1 cellular context compared by ENCODE assay signal in genomic region chr15:63473999-63474809, GRCh38.
A peak's percentile ranks its signal among the peaks of the same experiment; 100 is the strongest.
TF ChIP-seq lines count a peak whose summit lies in the region.

No MANE protein-coding gene starts in this region.

TF ChIP-seq in HepG2, 621 proteins besides CTCF, POLR2A, EP300 and RAD21 (continued from another document and continues in another):
- TF ChIP-seq, protein P1, sequence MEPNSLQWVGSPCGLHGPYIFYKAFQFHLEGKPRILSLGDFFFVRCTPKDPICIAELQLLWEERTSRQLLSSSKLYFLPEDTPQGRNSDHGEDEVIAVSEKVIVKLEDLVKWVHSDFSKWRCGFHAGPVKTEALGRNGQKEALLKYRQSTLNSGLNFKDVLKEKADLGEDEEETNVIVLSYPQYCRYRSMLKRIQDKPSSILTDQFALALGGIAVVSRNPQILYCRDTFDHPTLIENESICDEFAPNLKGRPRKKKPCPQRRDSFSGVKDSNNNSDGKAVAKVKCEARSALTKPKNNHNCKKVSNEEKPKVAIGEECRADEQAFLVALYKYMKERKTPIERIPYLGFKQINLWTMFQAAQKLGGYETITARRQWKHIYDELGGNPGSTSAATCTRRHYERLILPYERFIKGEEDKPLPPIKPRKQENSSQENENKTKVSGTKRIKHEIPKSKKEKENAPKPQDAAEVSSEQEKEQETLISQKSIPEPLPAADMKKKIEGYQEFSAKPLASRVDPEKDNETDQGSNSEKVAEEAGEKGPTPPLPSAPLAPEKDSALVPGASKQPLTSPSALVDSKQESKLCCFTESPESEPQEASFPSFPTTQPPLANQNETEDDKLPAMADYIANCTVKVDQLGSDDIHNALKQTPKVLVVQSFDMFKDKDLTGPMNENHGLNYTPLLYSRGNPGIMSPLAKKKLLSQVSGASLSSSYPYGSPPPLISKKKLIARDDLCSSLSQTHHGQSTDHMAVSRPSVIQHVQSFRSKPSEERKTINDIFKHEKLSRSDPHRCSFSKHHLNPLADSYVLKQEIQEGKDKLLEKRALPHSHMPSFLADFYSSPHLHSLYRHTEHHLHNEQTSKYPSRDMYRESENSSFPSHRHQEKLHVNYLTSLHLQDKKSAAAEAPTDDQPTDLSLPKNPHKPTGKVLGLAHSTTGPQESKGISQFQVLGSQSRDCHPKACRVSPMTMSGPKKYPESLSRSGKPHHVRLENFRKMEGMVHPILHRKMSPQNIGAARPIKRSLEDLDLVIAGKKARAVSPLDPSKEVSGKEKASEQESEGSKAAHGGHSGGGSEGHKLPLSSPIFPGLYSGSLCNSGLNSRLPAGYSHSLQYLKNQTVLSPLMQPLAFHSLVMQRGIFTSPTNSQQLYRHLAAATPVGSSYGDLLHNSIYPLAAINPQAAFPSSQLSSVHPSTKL (CRISPR knock-in tag; IDR thresholded peaks at IDR 0.05) = peak; percentile 94
- TF ChIP-seq MIXL1 (CRISPR knock-in tag; IDR thresholded peaks at IDR 0.05) (peak; percentile 94), TCF7L2 (IDR thresholded peaks at IDR 0.05; ENCODE audit: low read depth, low read length) (peak; percentile 64), KMT2A (CRISPR knock-in tag; IDR thresholded peaks at IDR 0.05) (peak; percentile 55; the same call in 1 of the 2 replicates), KDM1A (CRISPR knock-in tag; IDR thresholded peaks at IDR 0.05) (0 out of 2 replicates have a peak, but pooled peaks have one; percentile 7), NR2F2 (IDR thresholded peaks at IDR 0.05; ENCODE audit: borderline replicate concordance, low read depth) (peak; percentile 81), NCOA1 (CRISPR knock-in tag; IDR thresholded peaks at IDR 0.05) (peak; percentile 52; the same call in 1 of the 2 replicates), KLF9 (CRISPR knock-in tag; IDR thresholded peaks at IDR 0.05; ENCODE audit: low read depth) (0 out of 2 replicates have a peak, but pooled peaks have one; percentile 42), MLLT10 (CRISPR knock-in tag; IDR thresholded peaks at IDR 0.05) (no peak), ZNF431 (CRISPR knock-in tag; IDR thresholded peaks at IDR 0.05; ENCODE audit: borderline replicate concordance, low read depth) (peak; percentile 57; the same call in 1 of the 2 replicates), HMG20A (CRISPR knock-in tag; IDR thresholded peaks at IDR 0.05; ENCODE audit: borderline replicate concordance) (peak; percentile 87), YEATS2 (CRISPR knock-in tag; IDR thresholded peaks at IDR 0.05; ENCODE audit: borderline replicate concordance) (peak; percentile 69), RERE (CRISPR knock-in tag; IDR thresholded peaks at IDR 0.05; ENCODE audit: low read depth) (peak; percentile 90), SAP130 (CRISPR knock-in tag; IDR thresholded peaks at IDR 0.05; ENCODE audit: low read depth) (peak; percentile 89), KDM3A (CRISPR knock-in tag; IDR thresholded peaks at IDR 0.05; ENCODE audit: low read depth) (peak; percentile 60; the same call in 1 of the 2 replicates), RXRB (CRISPR knock-in tag; IDR thresholded peaks at IDR 0.05; ENCODE audit: borderline replicate concordance) (peak; percentile 93), SIX1 (CRISPR knock-in tag; IDR thresholded peaks at IDR 0.05; ENCODE audit: borderline replicate concordance) (peak; percentile 34; the same call in 1 of the 2 replicates), MED1 (CRISPR knock-in tag; IDR thresholded peaks at IDR 0.05) (peak; percentile 92), ZSCAN29 (CRISPR knock-in tag; conservative IDR thresholded peaks at IDR 0.05) (no peak), ZBTB44 (CRISPR knock-in tag; IDR thresholded peaks at IDR 0.05) (no peak), RBM22 (optimal IDR thresholded peaks at IDR 0.05; ENCODE audit: low read length) (no peak), SOX5 (CRISPR knock-in tag; IDR thresholded peaks at IDR 0.05; ENCODE audit: borderline replicate concordance) (peak; percentile 77), ZNF317 (CRISPR knock-in tag; IDR thresholded peaks at IDR 0.05) (0 out of 2 replicates have a peak, but pooled peaks have one; percentile 27), ZNF557 (CRISPR knock-in tag; IDR thresholded peaks at IDR 0.05) (peak; percentile 35; the same call in 1 of the 2 replicates), ZNF496 (CRISPR knock-in tag; IDR thresholded peaks at IDR 0.05; ENCODE audit: insufficient replicate concordance) (no peak), HOXA3 (CRISPR knock-in tag; IDR thresholded peaks at IDR 0.05) (peak; percentile 86; the same call in 1 of the 2 replicates), SP5 (CRISPR knock-in tag; IDR thresholded peaks at IDR 0.05; ENCODE audit: borderline replicate concordance, low read depth) (peak; percentile 64), ARNT2 (CRISPR knock-in tag; IDR thresholded peaks at IDR 0.05; ENCODE audit: low read depth) (no peak), RXRA (CRISPR knock-in tag; IDR thresholded peaks at IDR 0.05) (peak; percentile 97), HOXA9 (CRISPR knock-in tag; IDR thresholded peaks at IDR 0.05; ENCODE audit: borderline replicate concordance) (no peak)
- TF ChIP-seq, protein P2, sequence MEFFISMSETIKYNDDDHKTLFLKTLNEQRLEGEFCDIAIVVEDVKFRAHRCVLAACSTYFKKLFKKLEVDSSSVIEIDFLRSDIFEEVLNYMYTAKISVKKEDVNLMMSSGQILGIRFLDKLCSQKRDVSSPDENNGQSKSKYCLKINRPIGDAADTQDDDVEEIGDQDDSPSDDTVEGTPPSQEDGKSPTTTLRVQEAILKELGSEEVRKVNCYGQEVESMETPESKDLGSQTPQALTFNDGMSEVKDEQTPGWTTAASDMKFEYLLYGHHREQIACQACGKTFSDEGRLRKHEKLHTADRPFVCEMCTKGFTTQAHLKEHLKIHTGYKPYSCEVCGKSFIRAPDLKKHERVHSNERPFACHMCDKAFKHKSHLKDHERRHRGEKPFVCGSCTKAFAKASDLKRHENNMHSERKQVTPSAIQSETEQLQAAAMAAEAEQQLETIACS (CRISPR knock-in tag; IDR thresholded peaks at IDR 0.05) = 0 out of 2 replicates have a peak, but pooled peaks have one; percentile 21
- TF ChIP-seq, protein P3, sequence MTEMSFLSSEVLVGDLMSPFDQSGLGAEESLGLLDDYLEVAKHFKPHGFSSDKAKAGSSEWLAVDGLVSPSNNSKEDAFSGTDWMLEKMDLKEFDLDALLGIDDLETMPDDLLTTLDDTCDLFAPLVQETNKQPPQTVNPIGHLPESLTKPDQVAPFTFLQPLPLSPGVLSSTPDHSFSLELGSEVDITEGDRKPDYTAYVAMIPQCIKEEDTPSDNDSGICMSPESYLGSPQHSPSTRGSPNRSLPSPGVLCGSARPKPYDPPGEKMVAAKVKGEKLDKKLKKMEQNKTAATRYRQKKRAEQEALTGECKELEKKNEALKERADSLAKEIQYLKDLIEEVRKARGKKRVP (CRISPR knock-in tag; IDR thresholded peaks at IDR 0.05) = no peak
- TF ChIP-seq, protein P4, sequence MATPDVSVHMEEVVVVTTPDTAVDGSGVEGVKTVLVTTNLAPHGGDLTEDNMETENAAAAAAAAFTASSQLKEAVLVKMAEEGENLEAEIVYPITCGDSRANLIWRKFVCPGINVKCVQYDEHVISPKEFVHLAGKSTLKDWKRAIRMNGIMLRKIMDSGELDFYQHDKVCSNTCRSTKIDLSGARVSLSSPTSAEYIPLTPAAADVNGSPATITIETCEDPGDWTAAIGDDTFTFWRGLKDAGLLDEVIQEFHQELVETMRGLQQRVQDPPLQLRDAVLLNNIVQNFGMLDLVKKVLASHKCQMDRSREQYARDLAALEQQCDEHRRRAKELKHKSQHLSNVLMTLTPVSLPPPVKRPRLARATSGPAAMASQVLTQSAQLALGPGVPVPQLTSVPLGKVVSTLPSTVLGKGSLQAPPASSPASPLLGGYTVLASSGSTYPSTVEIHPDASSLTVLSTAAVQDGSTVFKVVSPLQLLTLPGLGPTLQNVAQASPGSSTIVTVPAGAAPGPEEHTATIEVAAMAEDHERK (CRISPR knock-in tag; IDR thresholded peaks at IDR 0.05; ENCODE audit: low read depth) = no peak
- TF ChIP-seq, protein P5, sequence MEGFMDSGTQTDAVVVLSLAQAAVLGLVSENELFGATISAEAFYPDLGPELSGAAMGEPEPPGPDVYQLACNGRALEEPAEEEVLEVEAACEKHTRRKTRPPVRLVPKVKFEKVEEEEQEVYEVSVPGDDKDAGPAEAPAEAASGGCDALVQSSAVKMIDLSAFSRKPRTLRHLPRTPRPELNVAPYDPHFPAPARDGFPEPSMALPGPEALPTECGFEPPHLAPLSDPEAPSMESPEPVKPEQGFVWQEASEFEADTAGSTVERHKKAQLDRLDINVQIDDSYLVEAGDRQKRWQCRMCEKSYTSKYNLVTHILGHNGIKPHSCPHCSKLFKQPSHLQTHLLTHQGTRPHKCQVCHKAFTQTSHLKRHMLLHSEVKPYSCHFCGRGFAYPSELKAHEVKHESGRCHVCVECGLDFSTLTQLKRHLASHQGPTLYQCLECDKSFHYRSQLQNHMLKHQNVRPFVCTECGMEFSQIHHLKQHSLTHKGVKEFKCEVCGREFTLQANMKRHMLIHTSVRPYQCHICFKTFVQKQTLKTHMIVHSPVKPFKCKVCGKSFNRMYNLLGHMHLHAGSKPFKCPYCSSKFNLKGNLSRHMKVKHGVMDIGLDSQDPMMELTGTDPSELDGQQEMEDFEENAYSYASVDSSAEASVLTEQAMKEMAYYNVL (CRISPR knock-in tag; IDR thresholded peaks at IDR 0.05; ENCODE audit: borderline replicate concordance) = peak; percentile 95
- TF ChIP-seq, protein P6, sequence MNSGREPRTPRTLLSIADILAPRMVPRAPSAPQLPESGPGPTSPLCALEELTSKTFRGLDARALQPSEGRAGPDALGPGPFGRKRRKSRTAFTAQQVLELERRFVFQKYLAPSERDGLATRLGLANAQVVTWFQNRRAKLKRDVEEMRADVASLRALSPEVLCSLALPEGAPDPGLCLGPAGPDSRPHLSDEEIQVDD (CRISPR knock-in tag; IDR thresholded peaks at IDR 0.05; ENCODE audit: borderline replicate concordance) = no peak
- TF ChIP-seq, protein P7, sequence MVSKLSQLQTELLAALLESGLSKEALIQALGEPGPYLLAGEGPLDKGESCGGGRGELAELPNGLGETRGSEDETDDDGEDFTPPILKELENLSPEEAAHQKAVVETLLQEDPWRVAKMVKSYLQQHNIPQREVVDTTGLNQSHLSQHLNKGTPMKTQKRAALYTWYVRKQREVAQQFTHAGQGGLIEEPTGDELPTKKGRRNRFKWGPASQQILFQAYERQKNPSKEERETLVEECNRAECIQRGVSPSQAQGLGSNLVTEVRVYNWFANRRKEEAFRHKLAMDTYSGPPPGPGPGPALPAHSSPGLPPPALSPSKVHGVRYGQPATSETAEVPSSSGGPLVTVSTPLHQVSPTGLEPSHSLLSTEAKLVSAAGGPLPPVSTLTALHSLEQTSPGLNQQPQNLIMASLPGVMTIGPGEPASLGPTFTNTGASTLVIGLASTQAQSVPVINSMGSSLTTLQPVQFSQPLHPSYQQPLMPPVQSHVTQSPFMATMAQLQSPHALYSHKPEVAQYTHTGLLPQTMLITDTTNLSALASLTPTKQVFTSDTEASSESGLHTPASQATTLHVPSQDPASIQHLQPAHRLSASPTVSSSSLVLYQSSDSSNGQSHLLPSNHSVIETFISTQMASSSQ (IDR thresholded peaks at IDR 0.05; ENCODE audit: low read depth) = peak; percentile 91
- TF ChIP-seq, protein P7 (CRISPR knock-in tag; IDR thresholded peaks at IDR 0.05; ENCODE audit: borderline replicate concordance) = peak; percentile 94
